1 cellular context compared by ENCODE assay signal in the genomic region with DNA sequence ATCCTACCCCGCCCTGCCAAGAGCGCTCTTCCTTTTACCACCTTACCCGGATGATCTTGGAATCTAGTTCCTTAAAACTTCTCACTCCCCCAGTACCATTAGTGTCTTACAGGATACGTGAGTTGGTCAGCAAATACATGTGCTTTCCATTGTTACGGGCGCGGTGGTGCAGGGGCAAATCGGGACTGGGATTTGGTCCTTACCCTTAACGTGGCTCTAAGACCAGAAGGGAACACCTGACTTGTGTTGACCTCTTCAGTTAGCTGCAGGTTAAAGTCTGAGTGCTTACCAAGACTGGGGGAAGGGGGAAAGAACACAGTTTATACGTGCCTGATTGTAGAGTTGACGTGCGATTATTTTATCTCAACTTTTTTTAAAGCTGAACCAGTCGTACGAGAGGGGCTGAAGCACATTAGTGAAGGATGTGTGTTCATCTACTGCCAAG.
TF ChIP-seq lines count a peak whose summit lies in the region.

No MANE protein-coding gene starts in this region.

TF ChIP-seq in GM12878, 131 proteins besides CTCF, POLR2A, EP300 and RAD21:
- TF ChIP-seq, protein P1, sequence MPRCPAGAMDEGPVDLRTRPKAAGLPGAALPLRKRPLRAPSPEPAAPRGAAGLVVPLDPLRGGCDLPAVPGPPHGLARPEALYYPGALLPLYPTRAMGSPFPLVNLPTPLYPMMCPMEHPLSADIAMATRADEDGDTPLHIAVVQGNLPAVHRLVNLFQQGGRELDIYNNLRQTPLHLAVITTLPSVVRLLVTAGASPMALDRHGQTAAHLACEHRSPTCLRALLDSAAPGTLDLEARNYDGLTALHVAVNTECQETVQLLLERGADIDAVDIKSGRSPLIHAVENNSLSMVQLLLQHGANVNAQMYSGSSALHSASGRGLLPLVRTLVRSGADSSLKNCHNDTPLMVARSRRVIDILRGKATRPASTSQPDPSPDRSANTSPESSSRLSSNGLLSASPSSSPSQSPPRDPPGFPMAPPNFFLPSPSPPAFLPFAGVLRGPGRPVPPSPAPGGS (IDR thresholded peaks at IDR 0.05; ENCODE audit: borderline replicate concordance, insufficient read depth, low read depth, low read length, poor library complexity, severe bottlenecking): no peak
- TF ChIP-seq ATF7 (IDR thresholded peaks at IDR 0.05; ENCODE audit: low read depth) (0 out of 2 replicates have a peak, but pooled peaks have one; percentile 6), SMAD5 (IDR thresholded peaks at IDR 0.05; ENCODE audit: low read depth) (no peak), IKZF2 (IDR thresholded peaks at IDR 0.05) (0 out of 4 replicates have a peak, but pooled peaks of 1 of the 2 experiments have one; percentile 1)
